18 cellular contexts compared by ENCODE assay signal in the genomic region with DNA sequence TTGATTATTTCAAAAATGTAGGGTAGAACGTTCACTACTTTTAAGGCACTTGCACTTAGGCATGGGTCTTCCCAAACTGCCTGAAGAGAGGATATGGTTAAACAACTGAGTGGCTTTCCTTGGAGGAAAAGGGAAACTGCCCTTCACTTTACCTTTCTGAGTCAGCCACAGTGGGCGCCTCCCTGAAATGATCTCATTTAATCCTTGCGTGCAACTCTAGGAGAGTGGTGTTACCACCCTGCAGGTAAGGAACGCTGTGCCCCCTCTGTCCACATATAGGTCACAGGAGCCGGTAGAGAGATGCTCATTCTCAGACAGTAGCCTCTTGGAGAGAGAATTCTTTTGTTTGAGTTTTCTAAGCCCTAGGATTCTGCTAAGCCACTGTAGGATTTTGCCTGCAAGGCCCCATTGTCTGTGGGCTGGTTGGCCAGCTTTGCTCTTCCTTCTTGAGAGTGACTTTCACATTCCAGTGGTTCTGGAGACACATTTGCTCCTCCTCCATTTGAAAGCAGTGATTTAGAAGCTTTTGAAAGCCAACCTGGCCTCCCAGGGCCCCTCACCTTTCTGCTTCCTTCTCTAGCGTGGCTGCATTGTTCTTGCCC.
A peak's percentile ranks its signal among the peaks of the same experiment; 100 is the strongest.
DNase-seq lines count a peak whose midpoint lies in the region; ATAC-seq and TF ChIP-seq lines count a peak whose summit lies in the region.
"Had no signal": no experiment of that assay in that cellular context is flagged by ENCODE, and none has a peak within 500 bp of the region (broad histone marks: within the 10 kb centered on the region; RNA-seq: fewer than 3 reads in every experiment).

No MANE protein-coding gene starts in this region.

- 33% methylated on average over 6 of the region's 6 CpGs for WGBS in mammary epithelial cell (ENCODE audit: low coverage, missing lambda C conversion rate)

- no peaks in the 10 kb centered on the region for H4K20me1 ChIP-seq in mammary epithelial cell (ENCODE audit: insufficient read depth, low read length)

- no peaks in the 10 kb centered on the region for H3K9me3 ChIP-seq in mammary epithelial cell (replicated peaks; ENCODE audit: insufficient read depth, low read length)
- no peaks in the 10 kb centered on the region for H3K9me3 ChIP-seq in left lung
- no peaks in the 10 kb centered on the region for H3K9me3 ChIP-seq in vagina

- H3K27me3 Mint-ChIP-seq in MCF 10A (ENCODE audit: insufficient read depth, unreplicated experiment), result no peaks in the 10 kb centered on the region

- dilution Hi-C loops in mammary epithelial cell (cut with HindIII; ENCODE audit: low sequenced_read_pairs), result loop anchor here (5.0 kb wide), 1 partner anchor 97 kb away; no protein-coding TSS in a partner anchor

- POLR2A ChIA-PET in MCF 10A (lab: Yijun Ruan, JAX), result no interaction called here

- in situ Hi-C loops in mammary epithelial cell (cut with MboI; ENCODE audit: low sequenced_read_pairs in 2 of 2), result no loop called here

- H3K4me3 ChIP-seq in mammary epithelial cell (replicated peaks in 1 of 3; ENCODE audit: insufficient read depth in 1 of 3, low read depth in 2 of 3, low read length in 3 of 3), result no peak overlapping the region
- no peak overlapping the region for H3K4me3 ChIP-seq in choroid plexus epithelial cell (ENCODE audit: low read depth, low read length)
- no peak overlapping the region for H3K4me3 ChIP-seq in left lung
- H3K4me3 ChIP-seq in vagina, result no peak overlapping the region
- H3K4me3 ChIP-seq in dorsolateral prefrontal cortex, result no peak overlapping the region
- H3K4me3 ChIP-seq: tibial artery had no signal

- peak overlapping the region; percentile 4 for H3K4me2 ChIP-seq in mammary epithelial cell (ENCODE audit: insufficient read depth, low read depth, low read length)

- H3K79me2 ChIP-seq in mammary epithelial cell (ENCODE audit: insufficient read depth, low read length), result no peaks in the 10 kb centered on the region

- H3K4me1 Mint-ChIP-seq in MCF 10A (ENCODE audit: insufficient read depth, unreplicated experiment), result peaks cover 23% of the 10 kb centered on the region
- H3K4me1 Mint-ChIP-seq: naive B cell had no signal

- peaks cover 13% of the 10 kb centered on the region for H3K36me3 Mint-ChIP-seq in MCF 10A (ENCODE audit: insufficient read depth, unreplicated experiment)
- H3K36me3 Mint-ChIP-seq: naive B cell had no signal

- H2AFZ ChIP-seq in mammary epithelial cell (ENCODE audit: low read depth, low read length), result peak overlapping the region; percentile 59

- H3K36me3 ChIP-seq in mammary epithelial cell (ENCODE audit: insufficient read depth, low read length) (no peaks in the 10 kb centered on the region), left lung (peaks cover 0 to 5% of the 10 kb centered on the region in 2 donors), vagina (no peaks in the 10 kb centered on the region)

- TF ChIP-seq CTCF in mammary epithelial cell (conservative IDR thresholded peaks at IDR 0.05 in 1 of 2, IDR thresholded peaks at IDR 0.05 in 1 of 2; ENCODE audit: extremely low read depth in 1 of 2, insufficient read depth in 1 of 2, low read depth in 1 of 2, low read length in 2 of 2), result no peak
- no peak for TF ChIP-seq CTCF in MCF 10A (IDR thresholded peaks at IDR 0.05; ENCODE audit: unreplicated experiment)
- TF ChIP-seq CTCF in choroid plexus epithelial cell (conservative IDR thresholded peaks at IDR 0.05; ENCODE audit: low read depth, low read length), result no peak
- no peak for TF ChIP-seq CTCF in left lung (IDR thresholded peaks at IDR 0.05)
- no peak for TF ChIP-seq CTCF in vagina (IDR thresholded peaks at IDR 0.05)
- TF ChIP-seq CTCF in dorsolateral prefrontal cortex (IDR thresholded peaks at IDR 0.05 in 54 of 56, conservative IDR thresholded peaks at IDR 0.05 in 2 of 56; ENCODE audit: low read depth in 1 of 56, partially characterized antibody in 56 of 56), result no peak

- H3K4me1 ChIP-seq in mammary epithelial cell (ENCODE audit: insufficient read depth, low read length), result peaks cover 16% of the 10 kb centered on the region
- peaks cover 31 to 68% of the 10 kb centered on the region in 2 donors for H3K4me1 ChIP-seq in left lung
- no peaks in the 10 kb centered on the region for H3K4me1 ChIP-seq in vagina
- H3K4me1 ChIP-seq: tibial artery had no signal

- no peak overlapping the region for H3K4me3 Mint-ChIP-seq in MCF 10A (ENCODE audit: unreplicated experiment)
- H3K4me3 Mint-ChIP-seq: naive B cell had no signal

- DNase-seq in mammary epithelial cell, result peak; percentile 80
- no peak for DNase-seq in MCF 10A (ENCODE audit: unreplicated experiment)
- peak; percentile 33 for DNase-seq in choroid plexus epithelial cell (ENCODE audit: low read depth)
- no peak for DNase-seq in left lung
- DNase-seq in vagina (ENCODE audit: extremely low spot score in 2 of 2), result no peak
- DNase-seq in NCI-H1436 (lab: John Stamatoyannopoulos, UW), result no peak
- DNase-seq in GF-D8 (lab: John Stamatoyannopoulos, UW), result no peak
- DNase-seq in dorsolateral prefrontal cortex, result no peak
- DNase-seq: 8988T; activated CD8-positive, alpha-beta memory T cell treated with anti-CD3 and anti-CD28 coated beads, Interleukin-2, amount 50 U/mL, for 4 hours; activated naive CD4-positive, alpha-beta T cell treated with Interleukin-2 at 50 U/mL for 16 hours; left colon; naive B cell; NCI-H345; posterior cingulate gyrus; small intestine; tibial artery had no signal

- H3K9ac ChIP-seq in mammary epithelial cell (ENCODE audit: insufficient read depth, low read length), result no peak overlapping the region

- H3K27me3 ChIP-seq in mammary epithelial cell (ENCODE audit: insufficient read depth, low read length), result no peaks in the 10 kb centered on the region
- no peaks in the 10 kb centered on the region for H3K27me3 ChIP-seq in left lung
- no peaks in the 10 kb centered on the region for H3K27me3 ChIP-seq in vagina
- H3K27me3 ChIP-seq in dorsolateral prefrontal cortex, result no peaks in the 10 kb centered on the region
- H3K27me3 ChIP-seq: tibial artery had no signal

- no peak overlapping the region for H3K27ac Mint-ChIP-seq in MCF 10A (ENCODE audit: low read depth, unreplicated experiment)
- H3K27ac Mint-ChIP-seq: naive B cell had no signal

- no TSS peak for BruUV-seq in mammary epithelial cell (replicated peaks; lab: Mats Ljungman, UMichigan)
- BruUV-seq in MCF 10A (replicated peaks; lab: Mats Ljungman, UMichigan), result no TSS peak

- intact Hi-C loops in mammary epithelial cell (cut with micrococcal nuclease), result no loop called here
- intact Hi-C loops in MCF 10A (cut with micrococcal nuclease), result no loop called here
- intact Hi-C loops in left lung (cut with DNase I), result no loop called here
- intact Hi-C loops in vagina (cut with DNase I), result no loop called here
- intact Hi-C loops in dorsolateral prefrontal cortex (cut with DNase I), result loop anchor here in 1 of 2 donors (10.0 kb wide), 1 partner anchor 111 kb away; no protein-coding TSS in a partner anchor

- TF ChIP-seq POLR2A in vagina (IDR thresholded peaks at IDR 0.05), result no peak

- no peaks in the 10 kb centered on the region for H3K9me3 Mint-ChIP-seq in MCF 10A (ENCODE audit: unreplicated experiment)

- CTCF ChIA-PET in mammary epithelial cell (lab: Charles Lee; ENCODE audit: low non-redundant PET), result no interaction called here
- CTCF ChIA-PET in MCF 10A (lab: Yijun Ruan, JAX), result no interaction called here

- H3K27ac ChIP-seq in mammary epithelial cell (ENCODE audit: insufficient read depth, low read depth, low read length) (peak overlapping the region; percentile 3), left lung (peak overlapping the region in 1 of 2 donors; percentile 39), vagina (no peak overlapping the region), dorsolateral prefrontal cortex (peak overlapping the region in 1 of 59 donors; percentile 9)
- H3K27ac ChIP-seq: C4-2B, tibial artery had no signal

- ATAC-seq in left lung, result peak; percentile 19
- ATAC-seq: left colon had no signal

Comparison
In these comparisons a context has a peak if more than half of its experiments do, and no peak if none do; other contexts are left out.
1. DNase-seq: peak in mammary epithelial cell (single experiment) and choroid plexus epithelial cell (single experiment); none in MCF 10A (single experiment), left lung (0 of 2), vagina (0 of 2), NCI-H1436 (single experiment), GF-D8 (single experiment) and dorsolateral prefrontal cortex (0 of 10).